In genomic region chr10:45564303-45564959, GRCh38 we compare ENCODE assay signal across 35 cellular contexts.
"Had no signal": no experiment of that assay in that cellular context is flagged by ENCODE, and none has a peak within 500 bp of the region (broad histone marks: within the 10 kb centered on the region; RNA-seq: fewer than 3 reads in every experiment).

No MANE protein-coding gene starts in this region.

- H3K27me3 Mint-ChIP-seq: activated CD4-positive, alpha-beta memory T cell treated with anti-CD3 and anti-CD28 coated beads for 36 hours; activated CD4-positive, alpha-beta T cell treated with anti-CD3 and anti-CD28 coated beads for 36 hours; activated CD8-positive, alpha-beta memory T cell treated with anti-CD3 and anti-CD28 coated beads, Interleukin-2, amount 10 ng/mL, durations not matched to agents 7 days and 5 days; activated naive CD8-positive, alpha-beta T cell; central memory CD8-positive, alpha-beta T cell; dendritic cell treated with granulocyte-macrophage colony-stimulating factor and Interleukin-4, amounts not matched to agents 40 ng/mL and 50 ng/mL, for 4 days; T-cell had no signal

- H3K27ac Mint-ChIP-seq: activated CD4-positive, alpha-beta memory T cell treated with anti-CD3 and anti-CD28 coated beads for 36 hours; activated CD4-positive, alpha-beta T cell treated with anti-CD3 and anti-CD28 coated beads for 36 hours; activated CD4-positive, alpha-beta T cell treated with anti-CD3 and anti-CD28 coated beads, Interleukin-2, amount 10 ng/mL, durations not matched to agents 24 days and 14 days; activated CD8-positive, alpha-beta memory T cell treated with anti-CD3 and anti-CD28 coated beads, Interleukin-2, amount 10 ng/mL, durations not matched to agents 7 days and 5 days; activated CD8-positive, alpha-beta T cell treated with anti-CD3 and anti-CD28 coated beads, Interleukin-2, amount 10 ng/mL, durations not matched to agents 7 days and 5 days; activated naive CD8-positive, alpha-beta T cell; activated T-helper 1 cell treated with anti-CD3 and anti-CD28 coated beads, Interleukin-12 subunit alpha, Interleukin-12 subunit beta, Interleukin-2, Interleukin-4 antibody, amounts not matched to agents 30 ng/mL and 10 ng/mL and 1 ng/mL, durations not matched to agents 14 hours and 24 hours and 36 hours; dendritic cell treated with granulocyte-macrophage colony-stimulating factor and Interleukin-4, amounts not matched to agents 40 ng/mL and 50 ng/mL, for 4 days; T-helper 1 cell treated with Interleukin-12 subunit alpha and Interleukin-12 subunit beta and Interleukin-4 antibody, amounts not matched to agents 30 μg/mL and 1 μg/mL, for 36 hours; T-helper 2 cell treated with Interferon-gamma antibody and Interleukin-4, amounts not matched to agents 5 μg/mL and 100 μg/mL, for 36 hours had no signal

- FAIRE-seq: astrocyte, bronchial epithelial cell had no signal

- H3K9me3 ChIP-seq: esophagus muscularis mucosa, gastrocnemius medialis had no signal

- ATAC-seq: activated CD4-positive, alpha-beta T cell treated with anti-CD3 and anti-CD28 coated beads for 36 hours; activated CD8-positive, alpha-beta memory T cell treated with anti-CD3 and anti-CD28 coated beads, Interleukin-2, amount 10 ng/mL, durations not matched to agents 7 days and 5 days; activated CD8-positive, alpha-beta T cell treated with anti-CD3 and anti-CD28 coated beads, Interleukin-2, amount 10 ng/mL, durations not matched to agents 7 days and 5 days; foreskin keratinocyte; gastrocnemius medialis; heart left ventricle; T-cell had no signal

- H3K4me3 ChIP-seq: coronary artery, dorsolateral prefrontal cortex, esophagus muscularis mucosa, gastrocnemius medialis, heart left ventricle had no signal

- H3K27ac ChIP-seq: brain microvascular endothelial cell, coronary artery, dorsolateral prefrontal cortex, esophagus muscularis mucosa, foreskin keratinocyte, gastrocnemius medialis, heart left ventricle had no signal

- H3K36me3 ChIP-seq: brain microvascular endothelial cell, gastrocnemius medialis, heart left ventricle had no signal

- H3K4me1 ChIP-seq: esophagus muscularis mucosa, foreskin keratinocyte, gastrocnemius medialis had no signal

- H3K4me3 Mint-ChIP-seq: activated CD4-positive, alpha-beta memory T cell treated with anti-CD3 and anti-CD28 coated beads for 36 hours; activated CD4-positive, alpha-beta T cell treated with anti-CD3 and anti-CD28 coated beads for 36 hours; activated CD4-positive, alpha-beta T cell treated with anti-CD3 and anti-CD28 coated beads, Interleukin-2, amount 10 ng/mL, durations not matched to agents 24 days and 14 days; activated CD8-positive, alpha-beta memory T cell treated with anti-CD3 and anti-CD28 coated beads, Interleukin-2, amount 10 ng/mL, durations not matched to agents 7 days and 5 days; activated CD8-positive, alpha-beta T cell treated with anti-CD3 and anti-CD28 coated beads, Interleukin-2, amount 10 ng/mL, durations not matched to agents 7 days and 5 days; activated naive CD8-positive, alpha-beta T cell; activated T-helper 1 cell treated with anti-CD3 and anti-CD28 coated beads, Interleukin-12 subunit alpha, Interleukin-12 subunit beta, Interleukin-2, Interleukin-4 antibody, amounts not matched to agents 30 ng/mL and 10 ng/mL and 1 ng/mL, durations not matched to agents 14 hours and 24 hours and 36 hours; central memory CD8-positive, alpha-beta T cell; dendritic cell treated with granulocyte-macrophage colony-stimulating factor and Interleukin-4, amounts not matched to agents 40 ng/mL and 50 ng/mL, for 4 days; T-cell; T-helper 1 cell treated with Interleukin-12 subunit alpha and Interleukin-12 subunit beta and Interleukin-4 antibody, amounts not matched to agents 30 μg/mL and 1 μg/mL, for 36 hours; T-helper 2 cell treated with Interferon-gamma antibody and Interleukin-4, amounts not matched to agents 5 μg/mL and 100 μg/mL, for 36 hours had no signal

- DNase-seq: activated CD4-positive, alpha-beta memory T cell treated with anti-CD3 and anti-CD28 coated beads for 36 hours; activated CD4-positive, alpha-beta T cell treated with anti-CD3 and anti-CD28 coated beads for 36 hours; activated CD4-positive, alpha-beta T cell treated with anti-CD3 and anti-CD28 coated beads, Interleukin-2, amount 10 ng/mL, durations not matched to agents 24 days and 14 days; activated CD4-positive, CD25-positive, alpha-beta regulatory T cell; activated CD4-positive, CD25-positive, alpha-beta regulatory T cell treated with anti-CD3 and anti-CD28 coated beads, Interleukin-2, amount 50 U/mL, for 72 hours; activated CD8-positive, alpha-beta memory T cell treated with anti-CD3 and anti-CD28 coated beads, Interleukin-2, amount 10 ng/mL, durations not matched to agents 7 days and 5 days; activated CD8-positive, alpha-beta memory T cell treated with anti-CD3 and anti-CD28 coated beads, Interleukin-2, amount 50 U/mL, for 4 hours; activated CD8-positive, alpha-beta T cell treated with anti-CD3 and anti-CD28 coated beads, Interleukin-2, amount 10 ng/mL, durations not matched to agents 7 days and 5 days; activated gamma-delta T cell; activated naive CD4-positive, alpha-beta T cell treated with Interleukin-2 at 50 U/mL for 16 hours; activated T-cell treated with anti-CD3 and anti-CD28 coated beads, Interleukin-2, amount 50 U/mL, for 1 hour; activated T-cell treated with anti-CD3 and anti-CD28 coated beads, Interleukin-2, amount 50 U/mL, for 48 hours; amniotic stem cell; anterior cingulate cortex; brain microvascular endothelial cell; dorsolateral prefrontal cortex; effector memory CD4-positive, alpha-beta T cell; erythroblast; foreskin keratinocyte; gastrocnemius medialis; glutamatergic neuron; heart left ventricle; SW 1271; T-cell; T1000 had no signal

- H3K27me3 ChIP-seq: brain microvascular endothelial cell, dorsolateral prefrontal cortex, esophagus muscularis mucosa, foreskin keratinocyte, gastrocnemius medialis, heart left ventricle had no signal

- H3K9me3 Mint-ChIP-seq: activated CD4-positive, alpha-beta memory T cell treated with anti-CD3 and anti-CD28 coated beads for 36 hours; activated CD4-positive, alpha-beta T cell treated with anti-CD3 and anti-CD28 coated beads, Interleukin-2, amount 10 ng/mL, durations not matched to agents 24 days and 14 days; activated T-helper 1 cell treated with anti-CD3 and anti-CD28 coated beads, Interleukin-12 subunit alpha, Interleukin-12 subunit beta, Interleukin-2, Interleukin-4 antibody, amounts not matched to agents 30 ng/mL and 10 ng/mL and 1 ng/mL, durations not matched to agents 14 hours and 24 hours and 36 hours; central memory CD8-positive, alpha-beta T cell; dendritic cell treated with granulocyte-macrophage colony-stimulating factor and Interleukin-4, amounts not matched to agents 40 ng/mL and 50 ng/mL, for 4 days; T-cell; T-helper 1 cell treated with Interleukin-12 subunit alpha and Interleukin-12 subunit beta and Interleukin-4 antibody, amounts not matched to agents 30 μg/mL and 1 μg/mL, for 36 hours; T-helper 2 cell treated with Interferon-gamma antibody and Interleukin-4, amounts not matched to agents 5 μg/mL and 100 μg/mL, for 36 hours had no signal
